In genomic region chr20:44990425-44990824, GRCh38 we compare ENCODE assay signal across 8 cellular contexts. TPM values are rescaled to one million over a fixed set of nuclear protein-coding genes. Genes with fewer than 3 reads are reported as not detected.
DNase-seq lines count a peak whose midpoint lies in the region; ATAC-seq, FAIRE-seq and TF ChIP-seq lines count a peak whose summit lies in the region.

No MANE protein-coding gene starts in this region.

- H3K4me1 ChIP-seq in heart right ventricle: peaks cover 0 to 59% (median 21%) of the 10 kb centered on the region in 9 donors

- FAIRE-seq in GM12892 (lab: Jason Lieb, UNC): no peak

- peak overlapping the region; percentile 94 for H3K27ac Mint-ChIP-seq in HFFc6
- H3K27ac Mint-ChIP-seq in activated CD4-positive, alpha-beta T cell treated with anti-CD3 and anti-CD28 coated beads, Interleukin-2, amount 10 ng/mL, durations not matched to agents 7 days and 5 days: peak overlapping the region; percentile 91
- H3K27ac Mint-ChIP-seq in stimulated activated naive B cell treated with anti-CD40 and anti-IgM and Interleukin-4, amounts not matched to agents 10 μg/mL and 1 μg/mL and 100 μg/mL, for 72 hours: peak overlapping the region; percentile 91

- peaks cover 0 to 51% (median 0%) of the 10 kb centered on the region in 9 donors for H3K36me3 ChIP-seq in heart right ventricle

- peak overlapping the region in 8 of 10 donors; percentile 3 to 87 (median 47) for H3K27ac ChIP-seq in heart right ventricle

- H3K9me3 Mint-ChIP-seq in HFFc6: no peaks in the 10 kb centered on the region
- no peaks in the 10 kb centered on the region for H3K9me3 Mint-ChIP-seq in activated CD4-positive, alpha-beta T cell treated with anti-CD3 and anti-CD28 coated beads, Interleukin-2, amount 10 ng/mL, durations not matched to agents 7 days and 5 days
- H3K9me3 Mint-ChIP-seq in stimulated activated naive B cell treated with anti-CD40 and anti-IgM and Interleukin-4, amounts not matched to agents 10 μg/mL and 1 μg/mL and 100 μg/mL, for 72 hours: no peaks in the 10 kb centered on the region

- H3K4me3 Mint-ChIP-seq in HFFc6: peak overlapping the region; percentile 87
- H3K4me3 Mint-ChIP-seq in activated CD4-positive, alpha-beta T cell treated with anti-CD3 and anti-CD28 coated beads, Interleukin-2, amount 10 ng/mL, durations not matched to agents 7 days and 5 days: peak overlapping the region; percentile 74
- peak overlapping the region; percentile 77 to 78 for H3K4me3 Mint-ChIP-seq in stimulated activated naive B cell treated with anti-CD40 and anti-IgM and Interleukin-4, amounts not matched to agents 10 μg/mL and 1 μg/mL and 100 μg/mL, for 72 hours

- POLR2A ChIA-PET in activated CD4-positive, alpha-beta T cell treated with anti-CD3 and anti-CD28 coated beads, Interleukin-2, amount 10 ng/mL, durations not matched to agents 7 days and 5 days (lab: Charles Lee): interaction anchor here (0.8 kb wide), 1 partner anchor 12 kb away, joined by 4 read pairs; no protein-coding TSS in a partner anchor

- H3K4me1 Mint-ChIP-seq in HFFc6 (ENCODE audit: low read depth): peaks cover 38% of the 10 kb centered on the region
- peaks cover 70% of the 10 kb centered on the region for H3K4me1 Mint-ChIP-seq in activated CD4-positive, alpha-beta T cell treated with anti-CD3 and anti-CD28 coated beads, Interleukin-2, amount 10 ng/mL, durations not matched to agents 7 days and 5 days
- peaks cover 43 to 69% of the 10 kb centered on the region in 2 donors for H3K4me1 Mint-ChIP-seq in stimulated activated naive B cell treated with anti-CD40 and anti-IgM and Interleukin-4, amounts not matched to agents 10 μg/mL and 1 μg/mL and 100 μg/mL, for 72 hours

- ATAC-seq in heart right ventricle: peak in 6 of 8 donors; percentile 20 to 53 (median 42)
- peak; percentile 83 to 87 for ATAC-seq in stimulated activated naive B cell treated with anti-CD40 and anti-IgM and Interleukin-4, amounts not matched to agents 10 μg/mL and 1 μg/mL and 100 μg/mL, for 72 hours (replicated peaks)
- ATAC-seq in HG03565 (IDR thresholded peaks at IDR 0.05; ENCODE audit: unreplicated experiment): no peak

- TF ChIP-seq CTCF in HFFc6 (IDR thresholded peaks at IDR 0.05) (no peak), heart right ventricle (IDR thresholded peaks at IDR 0.05) (no peak)

- H3K36me3 Mint-ChIP-seq in HFFc6 (ENCODE audit: low read depth): peaks cover 21% of the 10 kb centered on the region
- peaks cover 68% of the 10 kb centered on the region for H3K36me3 Mint-ChIP-seq in activated CD4-positive, alpha-beta T cell treated with anti-CD3 and anti-CD28 coated beads, Interleukin-2, amount 10 ng/mL, durations not matched to agents 7 days and 5 days (ENCODE audit: low read depth)
- peaks cover 51 to 61% of the 10 kb centered on the region in 2 donors for H3K36me3 Mint-ChIP-seq in stimulated activated naive B cell treated with anti-CD40 and anti-IgM and Interleukin-4, amounts not matched to agents 10 μg/mL and 1 μg/mL and 100 μg/mL, for 72 hours

- intact Hi-C loops in heart right ventricle (cut with DNase I): no loop called here

- no peaks in the 10 kb centered on the region for H3K27me3 Mint-ChIP-seq in HFFc6 (ENCODE audit: insufficient read depth)
- H3K27me3 Mint-ChIP-seq in activated CD4-positive, alpha-beta T cell treated with anti-CD3 and anti-CD28 coated beads, Interleukin-2, amount 10 ng/mL, durations not matched to agents 7 days and 5 days: no peaks in the 10 kb centered on the region
- H3K27me3 Mint-ChIP-seq in stimulated activated naive B cell treated with anti-CD40 and anti-IgM and Interleukin-4, amounts not matched to agents 10 μg/mL and 1 μg/mL and 100 μg/mL, for 72 hours: no peaks in the 10 kb centered on the region

- no peak for TF ChIP-seq POLR2A in GM12892 (IDR thresholded peaks at IDR 0.05; ENCODE audit: low read depth, low read length)

- H3K27me3 ChIP-seq in heart right ventricle: no peaks in the 10 kb centered on the region

- WGBS in heart right ventricle, 2 donors: 50 to 71% methylated on average over 3 of the region's 3 CpGs

- no peak for DNase-seq in HFFc6
- DNase-seq in activated CD4-positive, alpha-beta T cell treated with anti-CD3 and anti-CD28 coated beads, Interleukin-2, amount 10 ng/mL, durations not matched to agents 7 days and 5 days: peak; percentile 31
- no peak for DNase-seq in heart right ventricle
- peak; percentile 17 for DNase-seq in stimulated activated naive B cell treated with anti-CD40 and anti-IgM and Interleukin-4, amounts not matched to agents 10 μg/mL and 1 μg/mL and 100 μg/mL, for 72 hours
- no peak for DNase-seq in GM12892 (ENCODE audit: insufficient read length)
- DNase-seq in NCI-H82 (lab: John Stamatoyannopoulos, UW): no peak
- no peak for DNase-seq in NCI-H82 treated with DMSO at 0.1 percent for 48 hours (lab: John Stamatoyannopoulos, UW; ENCODE audit: unreplicated experiment)

- H3K4me3 ChIP-seq in heart right ventricle: peak overlapping the region in 6 of 10 donors; percentile 2 to 31 (median 18)

- no peaks in the 10 kb centered on the region for H3K9me3 ChIP-seq in heart right ventricle

- CTCF ChIA-PET in activated CD4-positive, alpha-beta T cell treated with anti-CD3 and anti-CD28 coated beads, Interleukin-2, amount 10 ng/mL, durations not matched to agents 7 days and 5 days (lab: Charles Lee): interaction anchor here (0.9 to 1.7 kb wide), 3 partner anchors 9 to 54 kb away, joined by 3 to 5 read pairs (median 3); no protein-coding TSS in a partner anchor

RNA-seq across cellular contexts. Expression of gene STK4, which starts 24.1 kb away (rescaled TPM):
- 10 to 100 TPM; 34.3 to 46.6 (median 36.6) TPM for total RNA-seq in HFFc6 (2021; fragmentation: NEBNext Ultra II Directional; extraction: Animal tissue kit (Norgen Biotek cat#: 25700))
- total RNA-seq in activated CD4-positive, alpha-beta T cell treated with anti-CD3 and anti-CD28 coated beads, Interleukin-2, amount 10 ng/mL, durations not matched to agents 7 days and 5 days: 100 to 1,000 TPM; 201 to 229 TPM
- 10 to 100 TPM in 2 of 10 donors, 1 to 10 TPM in 8; 7.7 to 18.1 (median 8.2) TPM for total RNA-seq in heart right ventricle
- 1 to 10 TPM; 3.7 to 4.8 TPM for polyA plus RNA-seq in heart right ventricle
- 49.7 TPM for polyA plus RNA-seq in GM12892 (2012; ENCODE audit: missing spikeins)

RNA-seq across cellular contexts. Expression of gene TOMM34, which starts 30.2 kb away (rescaled TPM):
- total RNA-seq in HFFc6 (2021; fragmentation: NEBNext Ultra II Directional; extraction: Animal tissue kit (Norgen Biotek cat#: 25700)): 10 to 100 TPM; 88.5 to 96.5 (median 93.0) TPM
- 10 to 100 TPM; 21.4 to 23.3 TPM for total RNA-seq in activated CD4-positive, alpha-beta T cell treated with anti-CD3 and anti-CD28 coated beads, Interleukin-2, amount 10 ng/mL, durations not matched to agents 7 days and 5 days
- 10 to 100 TPM in 5 of 10 donors, 1 to 10 TPM in 5; 7.8 to 15.8 (median 10.3) TPM for total RNA-seq in heart right ventricle
- polyA plus RNA-seq in heart right ventricle: 10 to 100 TPM in 1 of 2 donors, 1 to 10 TPM in 1; 3.4 to 21.2 TPM
- polyA plus RNA-seq in GM12892 (2012; ENCODE audit: missing spikeins): 26.7 TPM

Comparison
In these comparisons a context has a peak if more than half of its experiments do, and no peak if none do; other contexts are left out.
1. DNase-seq: peak in activated CD4-positive, alpha-beta T cell treated with anti-CD3 and anti-CD28 coated beads, Interleukin-2, amount 10 ng/mL, durations not matched to agents 7 days and 5 days (single experiment) and stimulated activated naive B cell treated with anti-CD40 and anti-IgM and Interleukin-4, amounts not matched to agents 10 μg/mL and 1 μg/mL and 100 μg/mL, for 72 hours (single experiment); none in HFFc6 (single experiment), heart right ventricle (0 of 2), GM12892 (single experiment), NCI-H82 (single experiment) and NCI-H82 treated with DMSO at 0.1 percent for 48 hours (single experiment).
2. RNA of gene STK4, which starts 24.1 kb away (total RNA-seq): 201 to 229 TPM in activated CD4-positive, alpha-beta T cell treated with anti-CD3 and anti-CD28 coated beads, Interleukin-2, amount 10 ng/mL, durations not matched to agents 7 days and 5 days; 34.3 to 46.6 TPM in HFFc6 and 7.7 to 18.1 TPM in heart right ventricle; every median in the first group is over 4 times any median in the second.
3. Peak in every context shown above with its lines, with median percentiles within 50 percentile points of each other: H3K27ac Mint-ChIP-seq and H3K4me3 Mint-ChIP-seq.